ENCODE assay signal across 18 cellular contexts in the genomic region with DNA sequence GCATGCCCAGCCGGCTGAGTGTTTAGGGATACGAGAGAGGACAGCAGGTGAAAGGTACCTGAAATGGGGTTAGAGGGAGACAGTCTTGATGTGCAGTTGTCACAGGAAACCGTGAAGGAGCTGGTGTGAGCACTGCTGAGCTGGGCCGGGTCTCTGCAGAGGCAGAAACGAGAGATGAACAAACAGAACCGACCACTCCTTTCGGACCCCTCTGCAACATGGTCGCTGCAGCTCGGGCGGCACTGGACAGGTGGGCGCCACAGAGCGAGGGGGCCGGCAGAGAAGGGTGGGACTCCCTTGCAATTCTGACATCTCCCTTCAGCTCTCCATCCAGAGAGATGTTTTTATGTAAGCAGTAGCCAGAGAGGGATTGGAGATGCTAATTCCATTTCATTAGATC.
DNase-seq lines count a peak whose midpoint lies in the region; ATAC-seq and TF ChIP-seq lines count a peak whose summit lies in the region.
"Had no signal": no experiment of that assay in that cellular context is flagged by ENCODE, and none has a peak within 500 bp of the region (broad histone marks: within the 10 kb centered on the region; RNA-seq: fewer than 3 reads in every experiment).

No MANE protein-coding gene starts in this region.

- H3K4me3 ChIP-seq in RWPE2 (ENCODE audit: severe bottlenecking) (no peak overlapping the region), dorsolateral prefrontal cortex (no peak overlapping the region)
- H3K4me3 ChIP-seq: Peyer's patch had no signal

- H3K27me3 Mint-ChIP-seq in nephron progenitor cell (ENCODE audit: low read depth, poor library complexity) (peaks cover 21% of the 10 kb centered on the region), type B pancreatic cell (peaks cover 31% of the 10 kb centered on the region)

- H3K27ac Mint-ChIP-seq in nephron progenitor cell (peak overlapping the region; percentile 8), type B pancreatic cell (no peak overlapping the region)
- H3K27ac Mint-ChIP-seq: HFFc6 had no signal

- H3K27me3 ChIP-seq in RWPE2 (ENCODE audit: insufficient read depth, poor library complexity, severe bottlenecking) (peaks cover 16% of the 10 kb centered on the region), dorsolateral prefrontal cortex (peaks cover 0 to 3% (median 0%) of the 10 kb centered on the region in 45 donors)
- H3K27me3 ChIP-seq: Peyer's patch had no signal

- TF ChIP-seq POLR2A in erythroblast (IDR thresholded peaks at IDR 0.05; ENCODE audit: low read length): no peak

- TF ChIP-seq CTCF in RWPE2 (IDR thresholded peaks at IDR 0.05; ENCODE audit: poor library complexity, severe bottlenecking) (no peak), dorsolateral prefrontal cortex (IDR thresholded peaks at IDR 0.05 in 54 of 56, conservative IDR thresholded peaks at IDR 0.05 in 2 of 56; ENCODE audit: low read depth in 1 of 56, partially characterized antibody in 56 of 56) (no peak), nephron progenitor cell (IDR thresholded peaks at IDR 0.05) (no peak), type B pancreatic cell (conservative IDR thresholded peaks at IDR 0.05) (no peak)

- H3K9me3 Mint-ChIP-seq in nephron progenitor cell (peaks cover 12% of the 10 kb centered on the region), type B pancreatic cell (peaks cover 4% of the 10 kb centered on the region)

- no peak overlapping the region for H3K27ac ChIP-seq in RWPE2 (ENCODE audit: poor library complexity, severe bottlenecking)
- peak overlapping the region in 36 of 59 donors; percentile 8 to 78 (median 52) for H3K27ac ChIP-seq in dorsolateral prefrontal cortex
- H3K27ac ChIP-seq: KMS-11, Peyer's patch had no signal

- no peaks in the 10 kb centered on the region for H3K36me3 ChIP-seq in RWPE2 (ENCODE audit: low read depth)
- H3K36me3 ChIP-seq: Peyer's patch had no signal

- intact Hi-C loops in dorsolateral prefrontal cortex (cut with DNase I): no loop called here

- no peaks in the 10 kb centered on the region for H3K9me3 ChIP-seq in RWPE2 (ENCODE audit: severe bottlenecking)
- H3K9me3 ChIP-seq: Peyer's patch had no signal

- H3K36me3 Mint-ChIP-seq in nephron progenitor cell (ENCODE audit: low read depth): no peaks in the 10 kb centered on the region
- no peaks in the 10 kb centered on the region for H3K36me3 Mint-ChIP-seq in type B pancreatic cell

- H3K4me3 Mint-ChIP-seq in nephron progenitor cell (no peak overlapping the region), type B pancreatic cell (peak overlapping the region; percentile 8)
- H3K4me3 Mint-ChIP-seq: HFFc6 had no signal

- H3K4me1 ChIP-seq in RWPE2 (ENCODE audit: insufficient read depth, poor library complexity, severe bottlenecking): no peaks in the 10 kb centered on the region
- H3K4me1 ChIP-seq: Peyer's patch had no signal

- H3K4me1 Mint-ChIP-seq in nephron progenitor cell (peaks cover 66% of the 10 kb centered on the region), type B pancreatic cell (ENCODE audit: unreplicated experiment) (peaks cover 44% of the 10 kb centered on the region)

- DNase-seq in RWPE2 (ENCODE audit: low spot score) (peak; percentile 42), dorsolateral prefrontal cortex (peak in 1 of 10 donors; percentile 38), nephron progenitor cell (no peak), type B pancreatic cell (ENCODE audit: extremely low spot score, unreplicated experiment) (no peak), NCI-H2107 treated with DMSO at 0.1 percent for 48 hours (lab: John Stamatoyannopoulos, UW; ENCODE audit: unreplicated experiment) (no peak), erythroblast (lab: John Stamatoyannopoulos, UW) (no peak)
- DNase-seq in stimulated activated CD4-positive, alpha-beta T cell treated with anti-CD3 and anti-CD28 coated beads, Interleukin-4, amount 100 ng/mL, for 24 hours: no peak
- DNase-seq: GF-D8, GOT3, HFFc6, NCI-H1048, NCI-H1436 treated with DMSO at 0.1 percent for 48 hours, NCI-H2029 treated with DMSO at 0.1 percent for 48 hours, NCI-H510A, NCI-H774, Right ventricle myocardium superior had no signal

- no peak for ATAC-seq in RWPE2 (ENCODE audit: low read depth)
